Comparison of ENCODE assay signal across 1 cellular context in genomic region chr16:70470141-70470926, GRCh38.
TF ChIP-seq lines count a peak whose summit lies in the region.

No MANE protein-coding gene starts in this region.

TF ChIP-seq in IMR-90, 13 proteins besides CTCF, POLR2A, EP300 and RAD21:
- TF ChIP-seq MXI1 (IDR thresholded peaks at IDR 0.05; ENCODE audit: borderline replicate concordance, low read depth, low read length): no peak
- TF ChIP-seq RCOR1 (IDR thresholded peaks at IDR 0.05; ENCODE audit: insufficient replicate concordance, low read length): no peak
- no peak for TF ChIP-seq SMC3 (IDR thresholded peaks at IDR 0.05; ENCODE audit: low read depth, low read length)
- no peak for TF ChIP-seq NFE2L2 (IDR thresholded peaks at IDR 0.05; ENCODE audit: low read depth, low read length)
- TF ChIP-seq RFX5 (IDR thresholded peaks at IDR 0.05; ENCODE audit: low read depth, low read length): no peak
- no peak for TF ChIP-seq CEBPB (IDR thresholded peaks at IDR 0.05; ENCODE audit: low read depth, low read length)
- TF ChIP-seq CHD1 (IDR thresholded peaks at IDR 0.05; ENCODE audit: low read depth, low read length): no peak
- no peak for TF ChIP-seq FOS (IDR thresholded peaks at IDR 0.05; ENCODE audit: low read depth, low read length)
- no peak for TF ChIP-seq MAZ (IDR thresholded peaks at IDR 0.05; ENCODE audit: borderline replicate concordance, low read depth, low read length)
- no peak for TF ChIP-seq MAFK (IDR thresholded peaks at IDR 0.05; ENCODE audit: low read depth, low read length)
- TF ChIP-seq BHLHE40 (IDR thresholded peaks at IDR 0.05; ENCODE audit: low read depth, low read length): no peak
- TF ChIP-seq, protein P1, sequence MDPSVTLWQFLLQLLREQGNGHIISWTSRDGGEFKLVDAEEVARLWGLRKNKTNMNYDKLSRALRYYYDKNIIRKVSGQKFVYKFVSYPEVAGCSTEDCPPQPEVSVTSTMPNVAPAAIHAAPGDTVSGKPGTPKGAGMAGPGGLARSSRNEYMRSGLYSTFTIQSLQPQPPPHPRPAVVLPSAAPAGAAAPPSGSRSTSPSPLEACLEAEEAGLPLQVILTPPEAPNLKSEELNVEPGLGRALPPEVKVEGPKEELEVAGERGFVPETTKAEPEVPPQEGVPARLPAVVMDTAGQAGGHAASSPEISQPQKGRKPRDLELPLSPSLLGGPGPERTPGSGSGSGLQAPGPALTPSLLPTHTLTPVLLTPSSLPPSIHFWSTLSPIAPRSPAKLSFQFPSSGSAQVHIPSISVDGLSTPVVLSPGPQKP (IDR thresholded peaks at IDR 0.05; ENCODE audit: borderline replicate concordance, low read depth, low read length): no peak
- no peak for TF ChIP-seq USF2 (IDR thresholded peaks at IDR 0.05; ENCODE audit: low read depth, low read length)
